21 cellular contexts compared by ENCODE assay signal in genomic region chr18:37598966-37599896, GRCh38. TPM values are rescaled to one million over a fixed set of nuclear protein-coding genes. Genes with fewer than 3 reads are reported as not detected.
"Had no signal": no experiment of that assay in that cellular context is flagged by ENCODE, and none has a peak within 500 bp of the region (broad histone marks: within the 10 kb centered on the region; RNA-seq: fewer than 3 reads in every experiment).

No MANE protein-coding gene starts in this region.

- FAIRE-seq: endothelial cell of umbilical vein, kidney, small intestine, urothelium cell line had no signal

- DNase-seq: effector CD4-positive, alpha-beta T cell; endodermal cell; erythroblast; foreskin melanocyte; head of caudate nucleus; kidney; left cardiac atrium; left ventricle myocardium superior; mucosa of descending colon; natural killer cell; ovary; small intestine; stimulated activated CD4-positive, alpha-beta T cell treated with anti-CD3 and anti-CD28 coated beads, Interleukin-12 subunit alpha, Interleukin-12 subunit beta, amount 100 ng/mL, for 4 hours; stimulated activated naive CD4-positive, alpha-beta T cell treated with Interleukin-2 at 50 U/mL for 16 hours had no signal

- H3K9me3 ChIP-seq: mucosa of descending colon, ovary had no signal

- H3K4me3 ChIP-seq: coronary artery, hepatocyte, mucosa of descending colon, ovary had no signal

- H2AFZ ChIP-seq: hepatocyte had no signal

- H3K36me3 ChIP-seq: ovary had no signal

- H3K27ac ChIP-seq: coronary artery, hepatocyte, ovary had no signal

- H3K27me3 ChIP-seq: hepatocyte, ovary had no signal

- H3K4me2 ChIP-seq: hepatocyte had no signal

- H3K79me2 ChIP-seq: hepatocyte had no signal

RNA-seq across cellular contexts. Expression of gene CELF4, which starts 33.6 kb away (rescaled TPM):
- total RNA-seq: endothelial cell of umbilical vein, lung microvascular endothelial cell, myocyte, natural killer cell, posterior vena cava had no signal
- polyA plus RNA-seq: endothelial cell of umbilical vein had no signal
